ENCODE assay signal across 26 cellular contexts in the genomic region with DNA sequence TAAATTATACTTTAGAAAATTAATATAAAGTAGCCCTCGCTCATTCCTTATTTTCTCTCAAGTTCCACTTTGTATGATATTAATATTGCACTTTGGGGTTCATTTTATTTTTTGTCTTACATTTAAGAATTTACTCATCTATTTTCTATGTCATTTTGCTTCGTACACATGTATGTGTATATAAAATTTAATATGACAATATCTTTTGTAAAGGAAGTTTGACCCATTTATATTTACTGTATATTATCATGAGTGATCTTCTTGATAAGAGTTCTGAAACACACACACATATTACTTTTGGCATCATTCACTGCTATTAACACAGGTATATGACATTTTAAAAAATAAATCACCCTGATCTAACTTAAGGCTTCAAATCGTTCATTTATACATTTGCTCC.
"Had no signal": no experiment of that assay in that cellular context is flagged by ENCODE, and none has a peak within 500 bp of the region (broad histone marks: within the 10 kb centered on the region; RNA-seq: fewer than 3 reads in every experiment).

No MANE protein-coding gene starts in this region.

- ATAC-seq: effector memory CD8-positive, alpha-beta T cell; esophagus mucosa; gastroesophageal sphincter; heart left ventricle; left cardiac atrium; left lung; left ventricle myocardium superior; lower lobe of right lung; mucosa of descending colon; naive thymus-derived CD8-positive, alpha-beta T cell had no signal

- DNase-seq: colonic mucosa; cortex of kidney; effector CD8-positive, alpha-beta T cell; effector memory CD8-positive, alpha-beta T cell; endodermal cell; erythroblast; esophagus squamous epithelium; foreskin fibroblast; foreskin melanocyte; heart left ventricle; hypothalamus; immature natural killer cell; islet precursor cell; left cardiac atrium; left lung; left ventricle myocardium superior; lower lobe of right lung; mesenchymal stem cell; mucosa of descending colon; naive B cell; naive thymus-derived CD8-positive, alpha-beta T cell had no signal

- H3K27ac ChIP-seq: colonic mucosa, epithelial cell of prostate, esophagus squamous epithelium, gastroesophageal sphincter, heart left ventricle, hepatocyte, lower lobe of right lung had no signal

- H3K36me3 ChIP-seq: colonic mucosa, esophagus squamous epithelium, gastroesophageal sphincter, heart left ventricle, left lung, lower lobe of right lung had no signal

- H3K27me3 ChIP-seq: colonic mucosa, gastroesophageal sphincter, heart left ventricle, hepatocyte, left lung had no signal

- H3K4me3 ChIP-seq: colonic mucosa, esophagus squamous epithelium, gastroesophageal sphincter, heart left ventricle, hepatocyte, left lung, lower lobe of right lung, mucosa of descending colon had no signal

- H3K4me1 ChIP-seq: colonic mucosa had no signal

- FAIRE-seq: endometrium had no signal

- H3K9me3 ChIP-seq: colonic mucosa, esophagus squamous epithelium, gastroesophageal sphincter, heart left ventricle, left lung, lower lobe of right lung, mucosa of descending colon had no signal

- H3K4me2 ChIP-seq: hepatocyte had no signal
